10 cellular contexts compared by ENCODE assay signal in the genomic region with DNA sequence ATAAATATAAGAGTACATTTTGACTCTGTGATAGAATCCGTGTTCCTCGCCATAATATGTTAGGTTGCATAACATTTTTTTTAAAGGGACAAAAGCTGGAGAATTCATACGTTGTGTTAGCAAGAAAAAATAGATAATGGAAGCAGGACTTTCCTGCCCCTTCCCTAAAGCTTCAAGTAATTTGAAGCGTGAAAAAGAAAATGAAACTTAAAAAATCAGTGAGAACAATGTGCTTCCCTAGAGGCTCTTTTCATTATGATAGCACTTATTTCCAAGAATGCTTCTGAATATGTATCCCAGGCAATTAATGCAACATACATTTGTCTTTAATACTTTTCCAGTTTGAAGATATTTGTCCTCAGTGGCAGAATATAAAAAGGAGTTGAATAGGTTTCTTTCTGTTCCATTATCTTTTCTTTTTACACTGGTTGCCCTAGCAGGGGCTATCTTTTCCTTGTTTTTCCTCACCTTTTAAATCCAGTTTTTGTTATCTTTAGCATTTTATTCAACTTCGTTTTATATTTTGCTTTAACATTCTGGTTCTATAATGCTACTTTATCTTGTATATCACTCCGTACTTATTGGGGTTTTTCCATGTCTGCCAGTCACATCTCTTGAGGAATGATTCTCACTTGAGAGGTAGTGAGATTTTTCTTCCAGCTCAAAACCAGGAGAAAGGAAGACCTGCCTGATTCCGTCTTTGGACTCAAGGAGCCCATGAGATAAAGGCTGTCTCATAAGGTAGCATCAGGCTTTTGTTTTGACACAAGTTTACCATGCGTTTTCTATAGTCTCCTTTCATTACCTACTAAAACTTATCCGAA.
A peak's percentile ranks its signal among the peaks of the same experiment; 100 is the strongest.
DNase-seq lines count a peak whose midpoint lies in the region; ATAC-seq and TF ChIP-seq lines count a peak whose summit lies in the region.
"Had no signal": no experiment of that assay in that cellular context is flagged by ENCODE, and none has a peak within 500 bp of the region (broad histone marks: within the 10 kb centered on the region; RNA-seq: fewer than 3 reads in every experiment).

No MANE protein-coding gene starts in this region.

- H3K79me2 ChIP-seq in ACC112 (ENCODE audit: control insufficient read depth, insufficient read depth, low read length, unreplicated experiment) = peaks cover 88% of the 10 kb centered on the region

- peak; percentile 47 for ATAC-seq in HG02610 (IDR thresholded peaks at IDR 0.05; ENCODE audit: unreplicated experiment)
- ATAC-seq in central memory CD8-positive, alpha-beta T cell (replicated peaks; ENCODE audit: extremely low read depth, poor library complexity, severe bottlenecking) = no peak
- ATAC-seq in GM18861 (IDR thresholded peaks at IDR 0.05; ENCODE audit: unreplicated experiment) = no peak

- peaks cover 16% of the 10 kb centered on the region for H3K36me3 Mint-ChIP-seq in central memory CD8-positive, alpha-beta T cell (ENCODE audit: insufficient read depth)

- H3K9me3 ChIP-seq in muscle layer of duodenum (ENCODE audit: control insufficient read depth in 1 of 2, low read length in 2 of 2) = no peaks in the 10 kb centered on the region
- no peaks in the 10 kb centered on the region for H3K9me3 ChIP-seq in BE2C

- H3K27ac ChIP-seq in ACC112 (ENCODE audit: low read depth, low read length) = peak overlapping the region; percentile 74
- peak overlapping the region; percentile 75 for H3K27ac ChIP-seq in muscle layer of duodenum (ENCODE audit: low read length)

- peaks cover 38% of the 10 kb centered on the region for H3K4me1 Mint-ChIP-seq in central memory CD8-positive, alpha-beta T cell

- TF ChIP-seq CTCF in BE2C (IDR thresholded peaks at IDR 0.05; ENCODE audit: low read depth, low read length) = no peak

- H3K27me3 Mint-ChIP-seq in central memory CD8-positive, alpha-beta T cell = no peaks in the 10 kb centered on the region

- H3K36me3 ChIP-seq in ACC112 (ENCODE audit: insufficient read depth, low read length) (peaks cover 8% of the 10 kb centered on the region), muscle layer of duodenum (ENCODE audit: control insufficient read depth in 1 of 2, insufficient read depth in 2 of 2, low read length in 2 of 2) (no peaks in the 10 kb centered on the region), BE2C (no peaks in the 10 kb centered on the region)

- H3K4me3 Mint-ChIP-seq in central memory CD8-positive, alpha-beta T cell = peak overlapping the region; percentile 62

- no peaks in the 10 kb centered on the region for H3K9me3 Mint-ChIP-seq in central memory CD8-positive, alpha-beta T cell

- DNase-seq in central memory CD8-positive, alpha-beta T cell (ENCODE audit: low spot score in 2 of 2) = no peak
- DNase-seq in NCI-H526 (lab: John Stamatoyannopoulos, UW) (no peak), NCI-H187 treated with DMSO at 0.1 percent for 48 hours (lab: John Stamatoyannopoulos, UW) (no peak), BE2C (no peak)
- DNase-seq: DMS53, left cardiac atrium had no signal

- peak overlapping the region; percentile 86 for H3K27ac Mint-ChIP-seq in central memory CD8-positive, alpha-beta T cell (ENCODE audit: low read depth)

- H3K27me3 ChIP-seq in ACC112 (ENCODE audit: insufficient read depth, low read length) (no peaks in the 10 kb centered on the region), muscle layer of duodenum (ENCODE audit: low read depth, low read length) (no peaks in the 10 kb centered on the region), BE2C (no peaks in the 10 kb centered on the region)

- H2AFZ ChIP-seq in ACC112 (ENCODE audit: low read length, unreplicated experiment) = peak overlapping the region; percentile 4

- peak overlapping the region; percentile 71 for H3K4me3 ChIP-seq in ACC112 (ENCODE audit: low read depth, low read length)
- peak overlapping the region; percentile 49 to 52 for H3K4me3 ChIP-seq in muscle layer of duodenum (ENCODE audit: low read depth in 1 of 2, low read length in 2 of 2)
- H3K4me3 ChIP-seq in BE2C (ENCODE audit: low read depth, low read length) = no peak overlapping the region

- H3K4me1 ChIP-seq in ACC112 (ENCODE audit: control insufficient read depth, insufficient read depth, low read length, unreplicated experiment) (peaks cover 63% of the 10 kb centered on the region), muscle layer of duodenum (ENCODE audit: control insufficient read depth in 1 of 2, insufficient read depth in 2 of 2, low read length in 2 of 2) (peaks cover 5 to 66% of the 10 kb centered on the region in 2 donors), BE2C (peaks cover 3% of the 10 kb centered on the region; the same call in 1 of the 2 replicates)
